8 cellular contexts compared by ENCODE assay signal in the genomic region with DNA sequence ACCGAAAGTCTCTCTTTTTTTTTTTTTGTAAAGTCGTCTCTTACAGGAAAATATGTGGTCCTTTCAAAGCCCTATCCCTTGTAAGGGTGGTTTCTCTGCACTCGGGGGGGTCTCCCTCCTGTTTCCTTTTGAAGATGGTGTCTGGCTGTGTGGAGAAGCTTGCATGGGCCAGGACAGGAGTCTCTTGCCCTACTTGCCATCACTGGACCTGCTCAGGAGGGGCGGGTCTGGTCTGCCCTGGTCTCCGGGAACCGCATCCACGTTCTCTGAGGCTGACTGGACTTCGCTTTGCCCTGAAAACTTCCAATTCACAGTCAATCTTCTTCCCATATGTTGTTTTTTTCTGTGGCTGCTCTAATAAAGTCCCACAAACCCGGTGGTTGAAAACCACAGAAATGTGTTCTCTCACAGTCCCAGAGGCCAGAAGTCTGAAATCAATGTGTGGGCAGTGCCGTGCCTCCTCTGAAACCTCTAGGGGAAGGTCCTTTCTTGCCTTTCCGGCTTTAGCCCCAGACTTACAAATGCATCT.
DNase-seq lines count a peak whose midpoint lies in the region; ATAC-seq and TF ChIP-seq lines count a peak whose summit lies in the region.

No MANE protein-coding gene starts in this region.

- H3K9me3 Mint-ChIP-seq in activated T-cell treated with anti-CD3 and anti-CD28 coated beads, Interleukin-2, amount 50 U/mL, for 24 hours, result no peaks in the 10 kb centered on the region
- H3K9me3 Mint-ChIP-seq in activated CD8-positive, alpha-beta T cell treated with anti-CD3 and anti-CD28 coated beads, Interleukin-2, amount 10 ng/mL, durations not matched to agents 7 days and 5 days (ENCODE audit: insufficient read depth), result no peaks in the 10 kb centered on the region
- no peaks in the 10 kb centered on the region for H3K9me3 Mint-ChIP-seq in nephron

- no peak for TF ChIP-seq CTCF in nephron (IDR thresholded peaks at IDR 0.05; ENCODE audit: unreplicated experiment in 3 of 3)

- H3K27me3 Mint-ChIP-seq in activated T-cell treated with anti-CD3 and anti-CD28 coated beads, Interleukin-2, amount 50 U/mL, for 24 hours, result no peaks in the 10 kb centered on the region
- H3K27me3 Mint-ChIP-seq in activated CD8-positive, alpha-beta T cell treated with anti-CD3 and anti-CD28 coated beads, Interleukin-2, amount 10 ng/mL, durations not matched to agents 7 days and 5 days (ENCODE audit: low read depth), result peaks cover 19% of the 10 kb centered on the region
- H3K27me3 Mint-ChIP-seq in nephron (ENCODE audit: low read depth), result peaks cover 11% of the 10 kb centered on the region

- no peak for DNase-seq in activated T-cell treated with anti-CD3 and anti-CD28 coated beads, Interleukin-2, amount 50 U/mL, for 24 hours
- DNase-seq in activated T-cell treated with anti-CD3 and anti-CD28 coated beads, Interleukin-2, amount 50 U/mL, for 48 hours, result no peak
- DNase-seq in activated CD8-positive, alpha-beta T cell treated with anti-CD3 and anti-CD28 coated beads, Interleukin-2, amount 10 ng/mL, durations not matched to agents 7 days and 5 days, result peak; percentile 51
- DNase-seq in NCI-H524 treated with DMSO at 0.1 percent for 48 hours (lab: John Stamatoyannopoulos, UW) (no peak), NCI-H2227 treated with DMSO at 0.1 percent for 48 hours (lab: John Stamatoyannopoulos, UW) (no peak), nucleus accumbens (lab: John Stamatoyannopoulos, UW) (no peak)

- CTCF ChIA-PET in activated CD8-positive, alpha-beta T cell treated with anti-CD3 and anti-CD28 coated beads, Interleukin-2, amount 10 ng/mL, durations not matched to agents 7 days and 5 days (lab: Charles Lee), result interaction anchor here (1.5 kb wide), 1 partner anchor 31 kb away, joined by 3 read pairs; no protein-coding TSS in a partner anchor

- ATAC-seq in HG03039 (IDR thresholded peaks at IDR 0.05; ENCODE audit: unreplicated experiment), result peak; percentile 47
- ATAC-seq in activated CD8-positive, alpha-beta T cell treated with anti-CD3 and anti-CD28 coated beads, Interleukin-2, amount 10 ng/mL, durations not matched to agents 7 days and 5 days, result peak; percentile 58

- no peak overlapping the region for H3K27ac Mint-ChIP-seq in activated T-cell treated with anti-CD3 and anti-CD28 coated beads, Interleukin-2, amount 50 U/mL, for 24 hours
- peak overlapping the region; percentile 90 for H3K27ac Mint-ChIP-seq in activated CD8-positive, alpha-beta T cell treated with anti-CD3 and anti-CD28 coated beads, Interleukin-2, amount 10 ng/mL, durations not matched to agents 7 days and 5 days
- peak overlapping the region; percentile 33 to 84 (median 55) for H3K27ac Mint-ChIP-seq in nephron

- H3K4me3 Mint-ChIP-seq in activated T-cell treated with anti-CD3 and anti-CD28 coated beads, Interleukin-2, amount 50 U/mL, for 24 hours, result peak overlapping the region; percentile 1
- H3K4me3 Mint-ChIP-seq in activated CD8-positive, alpha-beta T cell treated with anti-CD3 and anti-CD28 coated beads, Interleukin-2, amount 10 ng/mL, durations not matched to agents 7 days and 5 days, result peak overlapping the region; percentile 58
- H3K4me3 Mint-ChIP-seq in nephron, result no peak overlapping the region

- POLR2A ChIA-PET in activated CD8-positive, alpha-beta T cell treated with anti-CD3 and anti-CD28 coated beads, Interleukin-2, amount 10 ng/mL, durations not matched to agents 7 days and 5 days (lab: Charles Lee), result interaction anchor here (0.9 to 1.5 kb wide), 3 partner anchors 34 to 93 kb away, joined by 3 read pairs; partner anchors contain the start of gene IER5L

- H3K36me3 Mint-ChIP-seq in activated T-cell treated with anti-CD3 and anti-CD28 coated beads, Interleukin-2, amount 50 U/mL, for 24 hours (ENCODE audit: low read depth), result no peaks in the 10 kb centered on the region
- H3K36me3 Mint-ChIP-seq in activated CD8-positive, alpha-beta T cell treated with anti-CD3 and anti-CD28 coated beads, Interleukin-2, amount 10 ng/mL, durations not matched to agents 7 days and 5 days (ENCODE audit: low read depth), result no peaks in the 10 kb centered on the region
- no peaks in the 10 kb centered on the region for H3K36me3 Mint-ChIP-seq in nephron (ENCODE audit: low read depth)

- H3K4me1 Mint-ChIP-seq in activated T-cell treated with anti-CD3 and anti-CD28 coated beads, Interleukin-2, amount 50 U/mL, for 24 hours (ENCODE audit: low read depth), result peaks cover 24% of the 10 kb centered on the region
- H3K4me1 Mint-ChIP-seq in activated CD8-positive, alpha-beta T cell treated with anti-CD3 and anti-CD28 coated beads, Interleukin-2, amount 10 ng/mL, durations not matched to agents 7 days and 5 days (ENCODE audit: low read depth), result peaks cover 42% of the 10 kb centered on the region
- peaks cover 16% of the 10 kb centered on the region for H3K4me1 Mint-ChIP-seq in nephron

Comparison
In these comparisons a context has a peak if more than half of its experiments do, and no peak if none do; other contexts are left out.
1. H3K4me3 Mint-ChIP-seq: peak in activated T-cell treated with anti-CD3 and anti-CD28 coated beads, Interleukin-2, amount 50 U/mL, for 24 hours (single experiment) and activated CD8-positive, alpha-beta T cell treated with anti-CD3 and anti-CD28 coated beads, Interleukin-2, amount 10 ng/mL, durations not matched to agents 7 days and 5 days (single experiment); none in nephron (0 of 3).